In the genomic region with DNA sequence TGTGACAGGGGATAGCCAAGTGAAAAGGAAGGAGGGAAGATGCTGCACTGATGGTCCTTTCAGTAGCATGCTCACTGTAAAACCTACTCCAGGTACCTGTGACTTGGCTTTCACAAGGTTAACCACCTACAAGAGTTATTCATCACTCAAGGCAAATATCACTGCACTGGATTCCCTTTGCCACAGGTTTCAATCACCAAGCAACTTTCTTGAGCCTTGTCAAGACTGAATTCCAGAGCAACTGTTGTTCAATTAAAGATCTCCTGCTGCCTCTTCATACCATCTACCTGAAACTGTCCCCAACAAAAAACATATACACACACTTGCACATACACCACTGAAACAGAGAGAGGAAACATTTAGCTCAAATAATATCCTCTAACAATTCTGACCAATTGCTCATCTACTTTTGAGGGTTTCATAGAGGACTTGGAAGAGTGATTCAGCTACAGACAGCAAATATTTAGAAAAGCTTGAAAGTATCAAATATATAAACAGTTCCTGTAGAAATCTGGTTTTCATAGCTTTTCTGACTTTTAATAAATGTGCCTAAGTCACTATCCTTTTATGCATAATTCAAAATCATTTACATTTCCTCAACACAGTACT, we compare ENCODE assay signal across 2 cellular contexts.
TF ChIP-seq lines count a peak whose summit lies in the region.

No MANE protein-coding gene starts in this region.

TF ChIP-seq in HepG2, 621 proteins besides CTCF, POLR2A, EP300 and RAD21:
- no peak for TF ChIP-seq SRSF9 (IDR thresholded peaks at IDR 0.05; ENCODE audit: borderline replicate concordance, insufficient read depth, low read depth, low read length, poor library complexity, severe bottlenecking)
- no peak for TF ChIP-seq ZFP62 (CRISPR knock-in tag; IDR thresholded peaks at IDR 0.05)

TF ChIP-seq in WTC11, 78 proteins besides CTCF, POLR2A, EP300 and RAD21:
- TF ChIP-seq SP1 (CRISPR knock-in tag; conservative IDR thresholded peaks at IDR 0.05) (no peak), RORB (CRISPR knock-in tag; IDR thresholded peaks at IDR 0.05) (no peak), FOXJ3 (CRISPR knock-in tag; IDR thresholded peaks at IDR 0.05; ENCODE audit: borderline replicate concordance) (no peak), TEAD4 (CRISPR knock-in tag; IDR thresholded peaks at IDR 0.05) (no peak), ETV6 (CRISPR knock-in tag; IDR thresholded peaks at IDR 0.05) (no peak), ZNF121 (CRISPR knock-in tag; IDR thresholded peaks at IDR 0.05) (no peak), NFYB (CRISPR knock-in tag; conservative IDR thresholded peaks at IDR 0.05; ENCODE audit: low read depth) (no peak), OVOL2 (CRISPR knock-in tag; IDR thresholded peaks at IDR 0.05; ENCODE audit: borderline replicate concordance) (no peak), CREM (CRISPR knock-in tag; IDR thresholded peaks at IDR 0.05) (no peak), SMAD3 (CRISPR knock-in tag; IDR thresholded peaks at IDR 0.05; ENCODE audit: borderline replicate concordance) (no peak), ZNF671 (CRISPR knock-in tag; IDR thresholded peaks at IDR 0.05) (no peak), MYBL2 (CRISPR knock-in tag; IDR thresholded peaks at IDR 0.05) (no peak), NFE2L1 (CRISPR knock-in tag; IDR thresholded peaks at IDR 0.05) (no peak)
- TF ChIP-seq, protein P1, sequence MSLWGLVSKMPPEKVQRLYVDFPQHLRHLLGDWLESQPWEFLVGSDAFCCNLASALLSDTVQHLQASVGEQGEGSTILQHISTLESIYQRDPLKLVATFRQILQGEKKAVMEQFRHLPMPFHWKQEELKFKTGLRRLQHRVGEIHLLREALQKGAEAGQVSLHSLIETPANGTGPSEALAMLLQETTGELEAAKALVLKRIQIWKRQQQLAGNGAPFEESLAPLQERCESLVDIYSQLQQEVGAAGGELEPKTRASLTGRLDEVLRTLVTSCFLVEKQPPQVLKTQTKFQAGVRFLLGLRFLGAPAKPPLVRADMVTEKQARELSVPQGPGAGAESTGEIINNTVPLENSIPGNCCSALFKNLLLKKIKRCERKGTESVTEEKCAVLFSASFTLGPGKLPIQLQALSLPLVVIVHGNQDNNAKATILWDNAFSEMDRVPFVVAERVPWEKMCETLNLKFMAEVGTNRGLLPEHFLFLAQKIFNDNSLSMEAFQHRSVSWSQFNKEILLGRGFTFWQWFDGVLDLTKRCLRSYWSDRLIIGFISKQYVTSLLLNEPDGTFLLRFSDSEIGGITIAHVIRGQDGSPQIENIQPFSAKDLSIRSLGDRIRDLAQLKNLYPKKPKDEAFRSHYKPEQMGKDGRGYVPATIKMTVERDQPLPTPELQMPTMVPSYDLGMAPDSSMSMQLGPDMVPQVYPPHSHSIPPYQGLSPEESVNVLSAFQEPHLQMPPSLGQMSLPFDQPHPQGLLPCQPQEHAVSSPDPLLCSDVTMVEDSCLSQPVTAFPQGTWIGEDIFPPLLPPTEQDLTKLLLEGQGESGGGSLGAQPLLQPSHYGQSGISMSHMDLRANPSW (CRISPR knock-in tag; conservative IDR thresholded peaks at IDR 0.05; ENCODE audit: low read depth): no peak
- TF ChIP-seq, protein P2, sequence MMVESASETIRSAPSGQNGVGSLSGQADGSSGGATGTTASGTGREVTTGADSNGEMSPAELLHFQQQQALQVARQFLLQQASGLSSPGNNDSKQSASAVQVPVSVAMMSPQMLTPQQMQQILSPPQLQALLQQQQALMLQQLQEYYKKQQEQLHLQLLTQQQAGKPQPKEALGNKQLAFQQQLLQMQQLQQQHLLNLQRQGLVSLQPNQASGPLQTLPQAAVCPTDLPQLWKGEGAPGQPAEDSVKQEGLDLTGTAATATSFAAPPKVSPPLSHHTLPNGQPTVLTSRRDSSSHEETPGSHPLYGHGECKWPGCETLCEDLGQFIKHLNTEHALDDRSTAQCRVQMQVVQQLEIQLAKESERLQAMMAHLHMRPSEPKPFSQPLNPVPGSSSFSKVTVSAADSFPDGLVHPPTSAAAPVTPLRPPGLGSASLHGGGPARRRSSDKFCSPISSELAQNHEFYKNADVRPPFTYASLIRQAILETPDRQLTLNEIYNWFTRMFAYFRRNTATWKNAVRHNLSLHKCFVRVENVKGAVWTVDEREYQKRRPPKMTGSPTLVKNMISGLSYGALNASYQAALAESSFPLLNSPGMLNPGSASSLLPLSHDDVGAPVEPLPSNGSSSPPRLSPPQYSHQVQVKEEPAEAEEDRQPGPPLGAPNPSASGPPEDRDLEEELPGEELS (CRISPR knock-in tag; IDR thresholded peaks at IDR 0.05): no peak
- TF ChIP-seq, protein P3, sequence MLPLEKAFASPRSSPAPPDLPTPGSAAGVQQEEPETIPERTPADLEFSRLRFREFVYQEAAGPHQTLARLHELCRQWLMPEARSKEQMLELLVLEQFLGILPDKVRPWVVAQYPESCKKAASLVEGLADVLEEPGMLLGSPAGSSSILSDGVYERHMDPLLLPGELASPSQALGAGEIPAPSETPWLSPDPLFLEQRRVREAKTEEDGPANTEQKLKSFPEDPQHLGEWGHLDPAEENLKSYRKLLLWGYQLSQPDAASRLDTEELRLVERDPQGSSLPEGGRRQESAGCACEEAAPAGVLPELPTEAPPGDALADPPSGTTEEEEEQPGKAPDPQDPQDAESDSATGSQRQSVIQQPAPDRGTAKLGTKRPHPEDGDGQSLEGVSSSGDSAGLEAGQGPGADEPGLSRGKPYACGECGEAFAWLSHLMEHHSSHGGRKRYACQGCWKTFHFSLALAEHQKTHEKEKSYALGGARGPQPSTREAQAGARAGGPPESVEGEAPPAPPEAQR (CRISPR knock-in tag; IDR thresholded peaks at IDR 0.05): no peak
- TF ChIP-seq, protein P4, sequence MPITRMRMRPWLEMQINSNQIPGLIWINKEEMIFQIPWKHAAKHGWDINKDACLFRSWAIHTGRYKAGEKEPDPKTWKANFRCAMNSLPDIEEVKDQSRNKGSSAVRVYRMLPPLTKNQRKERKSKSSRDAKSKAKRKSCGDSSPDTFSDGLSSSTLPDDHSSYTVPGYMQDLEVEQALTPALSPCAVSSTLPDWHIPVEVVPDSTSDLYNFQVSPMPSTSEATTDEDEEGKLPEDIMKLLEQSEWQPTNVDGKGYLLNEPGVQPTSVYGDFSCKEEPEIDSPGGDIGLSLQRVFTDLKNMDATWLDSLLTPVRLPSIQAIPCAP (CRISPR knock-in tag; IDR thresholded peaks at IDR 0.05): no peak
